In genomic region chrX:43703211-43703791, GRCh38 we compare ENCODE assay signal across 11 cellular contexts. TPM values are rescaled to one million over a fixed set of nuclear protein-coding genes. Genes with fewer than 3 reads are reported as not detected.
DNase-seq lines count a peak whose midpoint lies in the region; ATAC-seq, FAIRE-seq and TF ChIP-seq lines count a peak whose summit lies in the region.
"Had no signal": no experiment of that assay in that cellular context is flagged by ENCODE, and none has a peak within 500 bp of the region (broad histone marks: within the 10 kb centered on the region; RNA-seq: fewer than 3 reads in every experiment).

No MANE protein-coding gene starts in this region.

- no peak overlapping the region for H3K9ac ChIP-seq in keratinocyte (ENCODE audit: control insufficient read depth, extremely low read depth, insufficient read depth, low read length)
- no peak overlapping the region for H3K9ac ChIP-seq in smooth muscle cell (ENCODE audit: low read depth)

- dilution Hi-C loops in keratinocyte (cut with MboI; ENCODE audit: extremely low pct_ligation_motif_present, low sequenced_read_pairs), result no loop called here

- 43% methylated on average over 4 of the region's 4 CpGs for WGBS in smooth muscle cell (ENCODE audit: low lambda C conversion rate)

- intact Hi-C loops in dorsolateral prefrontal cortex (cut with DNase I), result no loop called here

- H3F3A ChIP-seq in smooth muscle cell (ENCODE audit: low read depth), result no peaks in the 10 kb centered on the region

- H3K4me2 ChIP-seq in keratinocyte (ENCODE audit: control insufficient read depth, extremely low read depth, insufficient read depth, low read depth, low read length) (no peak overlapping the region), smooth muscle cell (no peak overlapping the region)

- H3K9me3 ChIP-seq in keratinocyte (ENCODE audit: control insufficient read depth, low read depth, low read length) (no peaks in the 10 kb centered on the region), smooth muscle cell (replicated peaks; ENCODE audit: low read depth) (no peaks in the 10 kb centered on the region)

- TF ChIP-seq CTCF in HFF-Myc (IDR thresholded peaks at IDR 0.05; ENCODE audit: low read depth, low read length, missing control alignments), result no peak
- TF ChIP-seq CTCF in bronchial epithelial cell (IDR thresholded peaks at IDR 0.05; ENCODE audit: insufficient read depth, low read length, severe bottlenecking), result no peak
- TF ChIP-seq CTCF in keratinocyte (optimal IDR thresholded peaks at IDR 0.05 in 1 of 3, IDR thresholded peaks at IDR 0.05 in 1 of 3, conservative IDR thresholded peaks at IDR 0.05 in 1 of 3; ENCODE audit: extremely low read depth in 1 of 3, insufficient read depth in 2 of 3, low read length in 3 of 3), result no peak
- no peak for TF ChIP-seq CTCF in smooth muscle cell (IDR thresholded peaks at IDR 0.05; ENCODE audit: borderline replicate concordance, insufficient read depth, poor library complexity, severe bottlenecking)
- no peak for TF ChIP-seq CTCF in dorsolateral prefrontal cortex (IDR thresholded peaks at IDR 0.05 in 54 of 56, conservative IDR thresholded peaks at IDR 0.05 in 2 of 56; ENCODE audit: low read depth in 1 of 56, partially characterized antibody in 56 of 56)

- H3K4me3 ChIP-seq in HFF-Myc (replicated peaks; ENCODE audit: low read depth, low read length) (no peak overlapping the region), bronchial epithelial cell (ENCODE audit: low read depth, low read length) (no peak overlapping the region), keratinocyte (ENCODE audit: control insufficient read depth in 2 of 3, extremely low read depth in 1 of 3, insufficient read depth in 2 of 3, low read depth in 1 of 3, low read length in 3 of 3) (no peak overlapping the region), smooth muscle cell (no peak overlapping the region), dorsolateral prefrontal cortex (no peak overlapping the region)
- H3K4me3 ChIP-seq: SK-N-MC had no signal

- FAIRE-seq in bronchial epithelial cell (lab: Jason Lieb, UNC) (no peak), keratinocyte (lab: Jason Lieb, UNC) (no peak)

- no peak for TF ChIP-seq POLR2A in GM18505 (IDR thresholded peaks at IDR 0.05; ENCODE audit: borderline replicate concordance, extremely low read depth, insufficient read depth, insufficient read length)

- H3K27ac ChIP-seq in keratinocyte (ENCODE audit: control insufficient read depth, insufficient read depth, low read length) (peak overlapping the region; percentile 42), smooth muscle cell (ENCODE audit: low read depth) (peak overlapping the region; percentile 7), dorsolateral prefrontal cortex (peak overlapping the region in 9 of 59 donors; percentile 1 to 58 (median 32))
- H3K27ac ChIP-seq: SK-N-MC had no signal

- H2AFZ ChIP-seq in keratinocyte (ENCODE audit: control insufficient read depth, low read length) (no peak overlapping the region), smooth muscle cell (ENCODE audit: low read depth) (no peak overlapping the region)

- DNase-seq in HFF-Myc (ENCODE audit: extremely low read depth, low read depth) (peak; percentile 2), bronchial epithelial cell (ENCODE audit: low read depth) (peak; percentile 61), keratinocyte (ENCODE audit: low read depth, low spot score) (no peak), smooth muscle cell (lab: John Stamatoyannopoulos, UW; ENCODE audit: unreplicated experiment) (no peak), anterior cingulate cortex (lab: John Stamatoyannopoulos, UW) (no peak), T-helper 1 cell (no peak), dorsolateral prefrontal cortex (no peak)
- DNase-seq: effector memory CD8-positive, alpha-beta T cell; NCI-H187 treated with DMSO at 0.1 percent for 48 hours had no signal

- H3K4me1 ChIP-seq in keratinocyte (ENCODE audit: control insufficient read depth, extremely low read depth, insufficient read depth, low read length) (peaks cover 31% of the 10 kb centered on the region), smooth muscle cell (ENCODE audit: low read depth) (peaks cover 15% of the 10 kb centered on the region)

- H3K79me2 ChIP-seq in keratinocyte (ENCODE audit: control insufficient read depth, insufficient read depth, low read length), result no peaks in the 10 kb centered on the region
- H3K79me2 ChIP-seq in smooth muscle cell (ENCODE audit: low read depth), result no peaks in the 10 kb centered on the region

- no peak for ATAC-seq in GM18505 (IDR thresholded peaks at IDR 0.05; ENCODE audit: unreplicated experiment)
- ATAC-seq: effector memory CD8-positive, alpha-beta T cell had no signal

- H3K27me3 ChIP-seq in bronchial epithelial cell (ENCODE audit: control insufficient read depth, insufficient read depth, low read length), result no peaks in the 10 kb centered on the region
- H3K27me3 ChIP-seq in keratinocyte (ENCODE audit: control insufficient read depth, extremely low read depth, insufficient read depth, low read length), result no peaks in the 10 kb centered on the region
- H3K27me3 ChIP-seq in smooth muscle cell (ENCODE audit: low read depth), result no peaks in the 10 kb centered on the region
- H3K27me3 ChIP-seq in dorsolateral prefrontal cortex, result peaks cover 0 to 79% (median 13%) of the 10 kb centered on the region in 45 donors

- H4K20me1 ChIP-seq in keratinocyte (ENCODE audit: control insufficient read depth, extremely low read depth, insufficient read depth, low read length), result peaks cover 2% of the 10 kb centered on the region
- H4K20me1 ChIP-seq in smooth muscle cell (ENCODE audit: low read depth), result no peaks in the 10 kb centered on the region

- no peaks in the 10 kb centered on the region for H3K9me1 ChIP-seq in keratinocyte (ENCODE audit: control insufficient read depth, extremely low read depth, insufficient read depth, low read length)

- peaks cover 1% of the 10 kb centered on the region for H3K36me3 ChIP-seq in bronchial epithelial cell (ENCODE audit: control insufficient read depth, insufficient read depth, low read length)
- H3K36me3 ChIP-seq in keratinocyte (ENCODE audit: control insufficient read depth in 2 of 2, extremely low read depth in 1 of 2, insufficient read depth in 2 of 2, low read length in 2 of 2), result no peaks in the 10 kb centered on the region
- H3K36me3 ChIP-seq in smooth muscle cell (ENCODE audit: low read depth), result no peaks in the 10 kb centered on the region

RNA-seq across cellular contexts. Expression of gene MAOA, which starts 47.2 kb away (rescaled TPM):
- 126 and 137 TPM in 2 replicates for total RNA-seq in bronchial epithelial cell
- 49.4 to 69.7 TPM (median 63.2 TPM) in 3 replicates for polyA plus RNA-seq in keratinocyte
- polyA plus RNA-seq in keratinocyte (2011; ENCODE audit: low read depth), result 37.8 TPM
- polyA plus RNA-seq in keratinocyte (2011; cell fraction: cytosol; rRNA removed), result 50.1 and 74.1 TPM in 2 replicates
- 49.4 and 56.3 TPM in 2 replicates for polyA plus RNA-seq in keratinocyte (2011; cell fraction: nucleus; rRNA removed)
- 40.7 and 57.5 TPM in 2 replicates for polyA plus RNA-seq in keratinocyte (2012; ENCODE audit: low replicate concordance)
- polyA minus RNA-seq in keratinocyte, result 24.3 to 113 TPM (median 89.0 TPM) in 3 replicates
- polyA minus RNA-seq in keratinocyte (2011; cell fraction: cytosol; rRNA and poly(A)+ RNA removed), result 54.1 TPM
- polyA minus RNA-seq in keratinocyte (2011; cell fraction: nucleus; rRNA and poly(A)+ RNA removed), result 32.5 and 63.0 TPM in 2 replicates
- total RNA-seq in smooth muscle cell, result 1.2 and 2.0 TPM in 2 replicates
- polyA plus RNA-seq in smooth muscle cell, result 1.6 and 2.9 TPM in 2 replicates
- 10 to 100 TPM; 14.6 to 94.4 (median 35.3) TPM for total RNA-seq in dorsolateral prefrontal cortex

Comparison
In these comparisons a context has a peak if more than half of its experiments do, and no peak if none do; other contexts are left out.
1. DNase-seq: peak in HFF-Myc (single experiment) and bronchial epithelial cell (single experiment); none in keratinocyte (single experiment), smooth muscle cell (single experiment), anterior cingulate cortex (0 of 58), T-helper 1 cell (0 of 5) and dorsolateral prefrontal cortex (0 of 10).